26 cellular contexts compared by ENCODE assay signal in genomic region chrX:28582494-28582893, GRCh38. TPM values are rescaled to one million over a fixed set of nuclear protein-coding genes. Genes with fewer than 3 reads are reported as not detected.
"Had no signal": no experiment of that assay in that cellular context is flagged by ENCODE, and none has a peak within 500 bp of the region (broad histone marks: within the 10 kb centered on the region; RNA-seq: fewer than 3 reads in every experiment).

No MANE protein-coding gene starts in this region.

- H3K4me1 ChIP-seq: esophagus muscularis mucosa, left lung, lower lobe of right lung, right atrium auricular region, stomach, suprapubic skin, tibial artery, upper lobe of right lung had no signal

- ATAC-seq: activated CD4-positive, CD25-positive, alpha-beta regulatory T cell treated with anti-CD3 and anti-CD28 coated beads, Interleukin-2, amount 50 U/mL, for 24 hours; left lung; lower lobe of right lung; natural killer cell treated with Interleukin-12 subunit alpha and Interleukin-12 subunit beta and Interleukin-15 and Interleukin-18, amount 100 ng/mL, for 72 hours; stimulated activated naive B cell treated with anti-CD40 and anti-IgM and Interleukin-4, amounts not matched to agents 10 μg/mL and 1 μg/mL and 100 μg/mL, for 72 hours; upper lobe of right lung had no signal

- H3K4me3 ChIP-seq: esophagus muscularis mucosa, left lung, lower lobe of right lung, right atrium auricular region, smooth muscle cell, stomach, suprapubic skin, tibial artery, upper lobe of right lung had no signal

- H3K27ac ChIP-seq: esophagus muscularis mucosa, left lung, lower lobe of right lung, right atrium auricular region, stomach, suprapubic skin, tibial artery, upper lobe of right lung, WERI-Rb-1 had no signal

- H3K9me3 ChIP-seq: esophagus muscularis mucosa, left lung, lower lobe of right lung, right atrium auricular region, stomach, suprapubic skin, tibial artery, upper lobe of right lung had no signal

- H3K27me3 ChIP-seq: esophagus muscularis mucosa, right atrium auricular region, suprapubic skin, tibial artery, upper lobe of right lung had no signal

- DNase-seq: activated CD4-positive, alpha-beta memory T cell treated with anti-CD3 and anti-CD28 coated beads, Interleukin-2, amount 10 ng/mL, durations not matched to agents 7 days and 5 days; activated CD4-positive, alpha-beta T cell treated with anti-CD3 and anti-CD28 coated beads for 48 hours; activated CD8-positive, alpha-beta memory T cell treated with anti-CD3 and anti-CD28 coated beads, Interleukin-2, amount 50 U/mL, for 48 hours; activated gamma-delta T cell; activated naive CD4-positive, alpha-beta T cell treated with anti-CD3 and anti-CD28 coated beads, Interleukin-2, amount 50 U/mL, for 16 hours; activated T-cell treated with anti-CD3 and anti-CD28 coated beads, Interleukin-2, amount 50 U/mL, for 24 hours; effector CD4-positive, alpha-beta T cell; foreskin melanocyte; kidney glomerular epithelial cell; left lung; lower lobe of right lung; mesenchymal stem cell; stimulated activated CD4-positive, alpha-beta T cell treated with anti-CD3 and anti-CD28 coated beads, Interleukin-2, amount 100 ng/mL, for 24 hours; stimulated activated naive B cell treated with anti-CD40 and anti-IgM and Interleukin-4, amounts not matched to agents 10 μg/mL and 1 μg/mL and 100 μg/mL, for 72 hours; stomach; T1000; tibial artery; upper lobe of right lung; WERI-Rb-1 had no signal

- H3K36me3 ChIP-seq: esophagus muscularis mucosa, left lung, lower lobe of right lung, right atrium auricular region, stomach, suprapubic skin, tibial artery, upper lobe of right lung, WERI-Rb-1 had no signal

RNA-seq across cellular contexts. Expression of gene IL1RAPL1, which starts 4.8 kb away (rescaled TPM):
- total RNA-seq: activated CD4-positive, alpha-beta memory T cell treated with anti-CD3 and anti-CD28 coated beads, Interleukin-2, amount 10 ng/mL, durations not matched to agents 7 days and 5 days; bronchial epithelial cell; left lung; lower lobe of right lung; natural killer cell treated with Interleukin-12 subunit alpha and Interleukin-12 subunit beta and Interleukin-15 and Interleukin-18, amount 100 ng/mL, for 72 hours; upper lobe of right lung had no signal
- polyA plus RNA-seq: smooth muscle cell had no signal
